In genomic region chr12:2341871-2342270, GRCh38 we compare ENCODE assay signal across 11 cellular contexts.
A peak's percentile ranks its signal among the peaks of the same experiment; 100 is the strongest.
DNase-seq lines count a peak whose midpoint lies in the region; ATAC-seq and TF ChIP-seq lines count a peak whose summit lies in the region.
"Had no signal": no experiment of that assay in that cellular context is flagged by ENCODE, and none has a peak within 500 bp of the region (broad histone marks: within the 10 kb centered on the region; RNA-seq: fewer than 3 reads in every experiment).

No MANE protein-coding gene starts in this region.

- ATAC-seq in GM21360 (IDR thresholded peaks at IDR 0.05; ENCODE audit: unreplicated experiment), result no peak
- no peak for ATAC-seq in GM19463 (IDR thresholded peaks at IDR 0.05; ENCODE audit: unreplicated experiment)
- no peak for ATAC-seq in GM21515 (IDR thresholded peaks at IDR 0.05; ENCODE audit: unreplicated experiment)
- ATAC-seq: HCT116 had no signal

- DNase-seq in AG10803 (ENCODE audit: low read depth) (peak; percentile 83), NCI-H226 (peak; percentile 60), coronary artery (ENCODE audit: low spot score) (no peak), non-pigmented ciliary epithelial cell (ENCODE audit: low read depth) (peak; percentile 45), NCI-H748 treated with DMSO at 0.1 percent for 48 hours (lab: John Stamatoyannopoulos, UW) (no peak)
- DNase-seq: COR-L47, T-helper 9 cell had no signal

- peak overlapping the region; percentile 56 to 65 for H3K27ac ChIP-seq in coronary artery

- TF ChIP-seq CTCF in AG10803 (conservative IDR thresholded peaks at IDR 0.05; ENCODE audit: low read length) (no peak), coronary artery (IDR thresholded peaks at IDR 0.05) (no peak)

- H3K4me3 ChIP-seq in AG10803 (ENCODE audit: low read length) (no peak overlapping the region), coronary artery (no peak overlapping the region)

Comparison
In these comparisons a context has a peak if more than half of its experiments do, and no peak if none do; other contexts are left out.
1. DNase-seq: peak in AG10803 (single experiment), NCI-H226 (single experiment) and non-pigmented ciliary epithelial cell (single experiment); none in coronary artery (single experiment) and NCI-H748 treated with DMSO at 0.1 percent for 48 hours (single experiment).